In genomic region chr9:113056191-113057106, GRCh38 we compare ENCODE assay signal across 1 cellular context.
TF ChIP-seq lines count a peak whose summit lies in the region.

ZFP37 (minus strand) TSS chr9:113056724; CDS start chr9:113056688, 36 bp downstream.

TF ChIP-seq in H1, 55 proteins besides CTCF, POLR2A, EP300 and RAD21 (continued from another document):
- TF ChIP-seq RBBP5 (IDR thresholded peaks at IDR 0.05; ENCODE audit: borderline replicate concordance, low read depth, low read length) (peak; percentile 50; the same call in 1 of the 2 replicates), ATF3 (IDR thresholded peaks at IDR 0.05; ENCODE audit: insufficient read depth, low read depth, low read length) (no peak), POLR2AphosphoS5 (IDR thresholded peaks at IDR 0.05; ENCODE audit: low read depth, low read length) (0 out of 2 replicates have a peak, but pooled peaks have one; percentile 37), MAFK (IDR thresholded peaks at IDR 0.05; ENCODE audit: low read depth, low read length) (no peak), GABPA (IDR thresholded peaks at IDR 0.05; ENCODE audit: borderline replicate concordance, insufficient read depth, low read length) (no peak; the same call in 1 of the 2 replicates), CBX8 (IDR thresholded peaks at IDR 0.05; ENCODE audit: borderline replicate concordance, low read depth, low read length) (no peak), SIN3A (conservative IDR thresholded peaks at IDR 0.05 in 1 of 2, IDR thresholded peaks at IDR 0.05 in 1 of 2; ENCODE audit: low read depth in 1 of 2, low read length in 2 of 2) (0 out of 4 replicates have a peak, but pooled peaks of 1 of the 2 experiments have one; percentile 64), SAP30 (IDR thresholded peaks at IDR 0.05; ENCODE audit: insufficient read depth, insufficient replicate concordance, low read length) (peak; percentile 90), TBP (IDR thresholded peaks at IDR 0.05; ENCODE audit: low read depth, low read length) (peak; percentile 40; the same call in 1 of the 2 replicates), TAF1 (IDR thresholded peaks at IDR 0.05; ENCODE audit: low read depth, low read length) (peak; percentile 76), KDM4A (IDR thresholded peaks at IDR 0.05; ENCODE audit: low read depth, low read length, severe bottlenecking) (peak; percentile 100), E2F6 (IDR thresholded peaks at IDR 0.05) (0 out of 2 replicates have a peak, but pooled peaks have one; percentile 23), CTBP2 (IDR thresholded peaks at IDR 0.05; ENCODE audit: borderline replicate concordance, insufficient read depth, insufficient read length, low read length) (no peak)
